In genomic region chr22:42431401-42432019, GRCh38 we compare ENCODE assay signal across 15 cellular contexts. TPM values are rescaled to one million over a fixed set of nuclear protein-coding genes. Genes with fewer than 3 reads are reported as not detected.
DNase-seq lines count a peak whose midpoint lies in the region; ATAC-seq, FAIRE-seq and TF ChIP-seq lines count a peak whose summit lies in the region.
"Had no signal": no experiment of that assay in that cellular context is flagged by ENCODE, and none has a peak within 500 bp of the region (broad histone marks: within the 10 kb centered on the region; RNA-seq: fewer than 3 reads in every experiment).

No MANE protein-coding gene starts in this region.

- no peaks in the 10 kb centered on the region for H3K27me3 ChIP-seq in liver (ENCODE audit: control insufficient read depth in 4 of 4, insufficient read depth in 4 of 4, low read length in 3 of 4)
- peaks cover 9 to 72% of the 10 kb centered on the region in 2 experiments for H3K27me3 ChIP-seq in HepG2 (ENCODE audit: control insufficient read depth in 1 of 2, insufficient read depth in 2 of 2, low read length in 2 of 2)
- H3K27me3 ChIP-seq in esophagus muscularis mucosa = peaks cover 0 to 29% (median 0%) of the 10 kb centered on the region in 4 donors
- H3K27me3 ChIP-seq in neutrophil = no peaks in the 10 kb centered on the region
- H3K27me3 ChIP-seq: colonic mucosa had no signal

- no peaks in the 10 kb centered on the region for H3K4me1 Mint-ChIP-seq in activated T-helper 1 cell treated with anti-CD3 and anti-CD28 coated beads, Interleukin-12 subunit alpha, Interleukin-12 subunit beta, Interleukin-2, Interleukin-4 antibody, amounts not matched to agents 30 ng/mL and 10 ng/mL and 1 ng/mL, durations not matched to agents 14 hours and 24 hours and 36 hours (ENCODE audit: low read depth)
- peaks cover 4% of the 10 kb centered on the region for H3K4me1 Mint-ChIP-seq in endothelial cell (ENCODE audit: unreplicated experiment)

- no TSS peak for BruUV-seq in HepG2 (replicated peaks; lab: Mats Ljungman, UMichigan)

- no peaks in the 10 kb centered on the region for H3K9me3 Mint-ChIP-seq in activated T-helper 1 cell treated with anti-CD3 and anti-CD28 coated beads, Interleukin-12 subunit alpha, Interleukin-12 subunit beta, Interleukin-2, Interleukin-4 antibody, amounts not matched to agents 30 ng/mL and 10 ng/mL and 1 ng/mL, durations not matched to agents 14 hours and 24 hours and 36 hours
- no peaks in the 10 kb centered on the region for H3K9me3 Mint-ChIP-seq in endothelial cell (ENCODE audit: unreplicated experiment)
- H3K9me3 Mint-ChIP-seq: nephron had no signal

- peaks cover 21% of the 10 kb centered on the region for H3K27me3 Mint-ChIP-seq in activated T-helper 1 cell treated with anti-CD3 and anti-CD28 coated beads, Interleukin-12 subunit alpha, Interleukin-12 subunit beta, Interleukin-2, Interleukin-4 antibody, amounts not matched to agents 30 ng/mL and 10 ng/mL and 1 ng/mL, durations not matched to agents 14 hours and 24 hours and 36 hours (ENCODE audit: insufficient read depth)
- H3K27me3 Mint-ChIP-seq in endothelial cell (ENCODE audit: unreplicated experiment) = peaks cover 9% of the 10 kb centered on the region

- no peaks in the 10 kb centered on the region for H3K36me3 ChIP-seq in liver (ENCODE audit: control insufficient read depth in 4 of 4, insufficient read depth in 3 of 4, low read depth in 1 of 4, low read length in 3 of 4)
- no peaks in the 10 kb centered on the region for H3K36me3 ChIP-seq in HepG2 (replicated peaks in 1 of 2; ENCODE audit: control insufficient read depth in 1 of 2, insufficient read depth in 2 of 2, low read length in 2 of 2)
- no peaks in the 10 kb centered on the region for H3K36me3 ChIP-seq in esophagus muscularis mucosa
- peaks cover 34% of the 10 kb centered on the region for H3K36me3 ChIP-seq in neutrophil
- H3K36me3 ChIP-seq: colonic mucosa had no signal

- TF ChIP-seq CTCF in liver (IDR thresholded peaks at IDR 0.05; ENCODE audit: low read depth, low read length, missing input control) = no peak
- no peak for TF ChIP-seq CTCF in HepG2 (CRISPR knock-in tag; IDR thresholded peaks at IDR 0.05)
- no peak for TF ChIP-seq CTCF in esophagus muscularis mucosa (IDR thresholded peaks at IDR 0.05)
- TF ChIP-seq CTCF in neutrophil (IDR thresholded peaks at IDR 0.05) = no peak
- TF ChIP-seq CTCF in endothelial cell (IDR thresholded peaks at IDR 0.05; ENCODE audit: unreplicated experiment) = no peak

- H3K9ac ChIP-seq in liver (ENCODE audit: low read depth in 1 of 2, low read length in 2 of 2) (no peak overlapping the region), HepG2 (ENCODE audit: insufficient read depth, low read depth, low read length) (no peak overlapping the region)

- CTCF ChIA-PET in HepG2 (lab: Yijun Ruan, JAX; ENCODE audit: low intra/inter-chr PET ratio, low total read pairs) = no interaction called here

- no peak overlapping the region for H3K4me3 Mint-ChIP-seq in activated T-helper 1 cell treated with anti-CD3 and anti-CD28 coated beads, Interleukin-12 subunit alpha, Interleukin-12 subunit beta, Interleukin-2, Interleukin-4 antibody, amounts not matched to agents 30 ng/mL and 10 ng/mL and 1 ng/mL, durations not matched to agents 14 hours and 24 hours and 36 hours
- H3K4me3 Mint-ChIP-seq in endothelial cell (ENCODE audit: unreplicated experiment) = no peak overlapping the region
- H3K4me3 Mint-ChIP-seq: activated naive CD8-positive, alpha-beta T cell had no signal

- H2AFZ ChIP-seq in HepG2 (ENCODE audit: low read length) = no peak overlapping the region

- no peaks in the 10 kb centered on the region for H3K36me3 Mint-ChIP-seq in activated T-helper 1 cell treated with anti-CD3 and anti-CD28 coated beads, Interleukin-12 subunit alpha, Interleukin-12 subunit beta, Interleukin-2, Interleukin-4 antibody, amounts not matched to agents 30 ng/mL and 10 ng/mL and 1 ng/mL, durations not matched to agents 14 hours and 24 hours and 36 hours (ENCODE audit: low read depth)
- H3K36me3 Mint-ChIP-seq in endothelial cell (ENCODE audit: low read depth, unreplicated experiment) = no peaks in the 10 kb centered on the region
- H3K36me3 Mint-ChIP-seq: activated naive CD8-positive, alpha-beta T cell had no signal

- no peak overlapping the region for H3K27ac Mint-ChIP-seq in activated T-helper 1 cell treated with anti-CD3 and anti-CD28 coated beads, Interleukin-12 subunit alpha, Interleukin-12 subunit beta, Interleukin-2, Interleukin-4 antibody, amounts not matched to agents 30 ng/mL and 10 ng/mL and 1 ng/mL, durations not matched to agents 14 hours and 24 hours and 36 hours
- H3K27ac Mint-ChIP-seq in endothelial cell (ENCODE audit: unreplicated experiment) = no peak overlapping the region
- H3K27ac Mint-ChIP-seq: activated naive CD8-positive, alpha-beta T cell had no signal

- peak overlapping the region; percentile 50 to 57 for H3K27ac ChIP-seq in liver (ENCODE audit: low read depth in 1 of 2, low read length in 2 of 2)
- no peak overlapping the region for H3K27ac ChIP-seq in HepG2 (ENCODE audit: extremely low read length, insufficient read depth, low read length)
- H3K27ac ChIP-seq in esophagus muscularis mucosa (replicated peaks in 1 of 4) = peak overlapping the region in 3 of 4 donors; percentile 2 to 49 (median 13)
- peak overlapping the region; percentile 99 for H3K27ac ChIP-seq in neutrophil
- H3K27ac ChIP-seq: colonic mucosa had no signal

- POLR2A ChIA-PET in HepG2 (lab: Yijun Ruan, JAX) = interaction anchor here (1.4 kb wide), 1 partner anchor 62 kb away, joined by 3 read pairs; no protein-coding TSS in a partner anchor

- TF ChIP-seq RAD21 in liver (IDR thresholded peaks at IDR 0.05) (no peak), HepG2 (CRISPR knock-in tag; IDR thresholded peaks at IDR 0.05) (no peak)

- no peaks in the 10 kb centered on the region for H4K20me1 ChIP-seq in HepG2 (ENCODE audit: insufficient read depth, low read length)

- no peak for TF ChIP-seq EP300 in HepG2 (IDR thresholded peaks at IDR 0.05; ENCODE audit: low read depth in 2 of 2, low read length in 2 of 2)
- TF ChIP-seq EP300 in HepG2 (CRISPR knock-in tag; IDR thresholded peaks at IDR 0.05; ENCODE audit: borderline replicate concordance) = no peak
- no peak for TF ChIP-seq EP300 in esophagus muscularis mucosa (IDR thresholded peaks at IDR 0.05)

- H3K79me2 ChIP-seq in HepG2 (ENCODE audit: insufficient read depth, low read length) = no peaks in the 10 kb centered on the region

- TF ChIP-seq POLR2A in HepG2 (IDR thresholded peaks at IDR 0.05; ENCODE audit: insufficient read depth in 1 of 2, low read depth in 2 of 2, low read length in 2 of 2) (no peak), esophagus muscularis mucosa (IDR thresholded peaks at IDR 0.05; ENCODE audit: low read depth) (no peak)

- WGBS in liver = 56% methylated on average over 17 of the region's 17 CpGs
- WGBS in HepG2 (ENCODE audit: low lambda C conversion rate) = 32% methylated on average over 5 of the region's 17 CpGs
- WGBS in esophagus muscularis mucosa = 90% methylated on average over 4 of the region's 17 CpGs

- intact Hi-C loops in HepG2 (cut with micrococcal nuclease; ENCODE audit: unreplicated experiment) (no loop called here), esophagus muscularis mucosa (cut with DNase I) (no loop called here)
- intact Hi-C loops in activated T-helper 1 cell treated with anti-CD3 and anti-CD28 coated beads, Interleukin-12 subunit alpha, Interleukin-12 subunit beta, Interleukin-2, Interleukin-4 antibody, amounts not matched to agents 30 ng/mL and 10 ng/mL and 1 ng/mL, durations not matched to agents 14 hours and 24 hours and 36 hours (cut with micrococcal nuclease) = loop anchor here (10.0 kb wide), 2 partner anchors 147 to 737 kb away; partner anchors contain the start of gene MEI1

- in situ Hi-C loops in HepG2 (cut with HindIII; ENCODE audit: extremely low pct_ligation_motif_present, low pct_unique_long_range_greater_than_20kb) = loop anchor here (25.0 kb wide), 1 partner anchor 469 kb away; the partner anchor contains the start of genes SEPTIN3 and SMIM45

- no peaks in the 10 kb centered on the region for H3K4me1 ChIP-seq in liver (ENCODE audit: control insufficient read depth in 4 of 4, insufficient read depth in 4 of 4, low read length in 3 of 4)
- H3K4me1 ChIP-seq in HepG2 (ENCODE audit: insufficient read depth, low read length) = peaks cover 14% of the 10 kb centered on the region
- H3K4me1 ChIP-seq in esophagus muscularis mucosa = peaks cover 0 to 31% (median 14%) of the 10 kb centered on the region in 4 donors
- peaks cover 81 to 91% of the 10 kb centered on the region in 2 experiments for H3K4me1 ChIP-seq in neutrophil (ENCODE audit: control insufficient read depth in 1 of 2, insufficient read depth in 1 of 2, low read depth in 1 of 2, low read length in 1 of 2)
- H3K4me1 ChIP-seq: colonic mucosa had no signal

- FAIRE-seq in HepG2 (lab: Jason Lieb, UNC) = no peak
- FAIRE-seq: keratinocyte had no signal

- H3K4me2 ChIP-seq in HepG2 (ENCODE audit: low read depth, low read length) = no peak overlapping the region
- H3K4me2 ChIP-seq: smooth muscle cell had no signal

- ATAC-seq in HepG2 = no peak
- no peak for ATAC-seq in GM21737 (IDR thresholded peaks at IDR 0.05; ENCODE audit: unreplicated experiment)
- ATAC-seq in GM21825 (IDR thresholded peaks at IDR 0.05; ENCODE audit: unreplicated experiment) = no peak

- DNase-seq in HepG2 (ENCODE audit: low spot score) (no peak), esophagus muscularis mucosa (ENCODE audit: extremely low spot score) (no peak), endothelial cell (ENCODE audit: low spot score) (no peak)
- no peak for DNase-seq in activated T-helper 1 cell treated with anti-CD3 and anti-CD28 coated beads, Interleukin-12 subunit alpha, Interleukin-12 subunit beta, Interleukin-2, Interleukin-4 antibody, amounts not matched to agents 30 ng/mL and 10 ng/mL and 1 ng/mL, durations not matched to agents 14 hours and 24 hours and 36 hours (ENCODE audit: low spot score)

- H3K9me3 ChIP-seq in liver (ENCODE audit: control insufficient read depth in 4 of 4, low read length in 3 of 4) = no peaks in the 10 kb centered on the region
- H3K9me3 ChIP-seq in HepG2 (ENCODE audit: low read length) = no peaks in the 10 kb centered on the region
- H3K9me3 ChIP-seq in esophagus muscularis mucosa = no peaks in the 10 kb centered on the region
- H3K9me3 ChIP-seq in neutrophil = no peaks in the 10 kb centered on the region
- H3K9me3 ChIP-seq: colonic mucosa had no signal

- peak overlapping the region in 1 of 3 donors; percentile 18 for H3K4me3 ChIP-seq in liver (ENCODE audit: low read depth in 1 of 3, low read length in 3 of 3)
- H3K4me3 ChIP-seq in HepG2 (replicated peaks in 1 of 3; ENCODE audit: insufficient read depth in 1 of 3, low read depth in 2 of 3, low read length in 3 of 3) = no peak overlapping the region
- peak overlapping the region; percentile 25 to 47 (median 34) for H3K4me3 ChIP-seq in esophagus muscularis mucosa
- H3K4me3 ChIP-seq in neutrophil (ENCODE audit: low read depth in 1 of 2, low read length in 1 of 2) = peak overlapping the region; percentile 95 to 100
- H3K4me3 ChIP-seq: colonic mucosa, smooth muscle cell had no signal

RNA-seq across cellular contexts. Expression of gene NFAM1, which starts 0.7 kb away (rescaled TPM):
- total RNA-seq in liver (1 to 10 TPM; 3.5 to 3.8 TPM), HepG2 (2016; rRNA removed; fragmentation: Illumina TruSeq; extraction: Trizol) (not detected in 2 replicates), esophagus muscularis mucosa (1 to 10 TPM; 2.1 to 5.1 (median 2.9) TPM), endothelial cell (ENCODE audit: unreplicated experiment) (1.6 TPM)
- polyA plus RNA-seq in liver (1 to 10 TPM in 1 of 2 donors, under 1 TPM in 1; 0.36 to 1.7 TPM), HepG2 (2011; rRNA removed) (0.03 and 0.10 TPM in 2 replicates)
- total RNA-seq in HepG2 (2016; cell fraction: cytosol; rRNA removed; fragmentation: Illumina TruSeq; extraction: Trizol; ENCODE audit: low read depth) = not detected in 2 replicates
- not detected in 2 replicates for total RNA-seq in HepG2 (2016; cell fraction: insoluble cytoplasmic fraction; rRNA removed; fragmentation: Illumina TruSeq; extraction: Trizol)
- total RNA-seq in HepG2 (2016; cell fraction: membrane; rRNA removed; fragmentation: Illumina TruSeq; extraction: Trizol) = not detected in 2 replicates
- not detected in 2 replicates for total RNA-seq in HepG2 (2016; cell fraction: nucleus; rRNA removed; fragmentation: Illumina TruSeq; extraction: Trizol)
- 0.01 TPM in 2 replicates for polyA plus RNA-seq in HepG2 (2011; cell fraction: cytosol; rRNA removed)
- polyA plus RNA-seq in HepG2 (2011; cell fraction: nucleus; rRNA removed) = 0.05 TPM in 1 of 2 replicates, not detected in the other
- polyA plus RNA-seq in HepG2 (2012) = 0.24 and 0.35 TPM in 2 replicates
- polyA plus RNA-seq in HepG2 (2016; cell fraction: cytosol; fragmentation: Illumina TruSeq; extraction: Trizol; ENCODE audit: low read depth) = not detected in 2 replicates
- polyA plus RNA-seq in HepG2 (2016; cell fraction: insoluble cytoplasmic fraction; fragmentation: Illumina TruSeq; extraction: Trizol; ENCODE audit: low read depth) = not detected in 2 replicates
- polyA plus RNA-seq in HepG2 (2016; cell fraction: membrane; fragmentation: Illumina TruSeq; extraction: Trizol; ENCODE audit: low read depth) = not detected in 2 replicates
- polyA plus RNA-seq in HepG2 (2016; cell fraction: nucleus; fragmentation: Illumina TruSeq; extraction: Trizol; ENCODE audit: insufficient read depth, low read depth) = not detected in 2 replicates
- 0.05 TPM in 1 of 2 replicates, not detected in the other for polyA minus RNA-seq in HepG2 (2011; rRNA and poly(A)+ RNA removed; ENCODE audit: low replicate concordance)
- not detected in 2 replicates for polyA minus RNA-seq in HepG2 (2011; cell fraction: cytosol; rRNA and poly(A)+ RNA removed)
- polyA minus RNA-seq in HepG2 (2011; cell fraction: nucleus; rRNA and poly(A)+ RNA removed) = not detected in 2 replicates
- total RNA-seq in activated T-helper 1 cell treated with anti-CD3 and anti-CD28 coated beads, Interleukin-12 subunit alpha, Interleukin-12 subunit beta, Interleukin-2, Interleukin-4 antibody, amounts not matched to agents 30 ng/mL and 10 ng/mL and 1 ng/mL, durations not matched to agents 14 hours and 24 hours and 36 hours = 0.12 and 0.88 TPM in 2 replicates
- total RNA-seq: SK-MEL-5, smooth muscle cell had no signal
- polyA plus RNA-seq: AG04450, keratinocyte, smooth muscle cell had no signal

Comparison
In these comparisons a context has a peak if more than half of its experiments do, and no peak if none do; other contexts are left out.
1. H3K4me3 ChIP-seq: peak in esophagus muscularis mucosa (4 of 4) and neutrophil (2 of 2); none in HepG2 (0 of 3).